In the genomic region with DNA sequence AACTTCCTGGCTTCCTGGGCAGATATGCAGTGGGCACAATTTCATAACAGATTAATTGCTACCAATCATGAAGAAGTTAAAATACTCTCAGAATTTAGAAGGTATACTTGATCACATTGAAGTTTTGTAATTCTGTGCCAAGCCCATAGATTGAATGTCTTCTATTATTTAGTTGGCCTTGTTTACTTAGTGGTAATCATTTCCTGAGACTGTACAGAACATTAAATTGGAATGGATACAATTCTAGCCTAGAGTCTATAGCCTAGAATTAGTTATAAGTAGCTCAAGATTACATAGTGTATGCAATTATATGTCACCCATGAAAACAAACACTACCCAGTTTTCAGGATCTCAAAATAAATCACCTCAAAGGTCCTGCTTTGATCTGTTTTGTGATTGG, we compare ENCODE assay signal across 19 cellular contexts.
DNase-seq lines count a peak whose midpoint lies in the region; ATAC-seq and TF ChIP-seq lines count a peak whose summit lies in the region.
"Had no signal": no experiment of that assay in that cellular context is flagged by ENCODE, and none has a peak within 500 bp of the region (broad histone marks: within the 10 kb centered on the region; RNA-seq: fewer than 3 reads in every experiment).

No MANE protein-coding gene starts in this region.

- intact Hi-C loops in prostate gland (cut with DNase I): no loop called here

- ATAC-seq in RWPE2 (ENCODE audit: low read depth) (0 out of 3 replicates have a peak, but pooled peaks have one; percentile 33), HG03469 (IDR thresholded peaks at IDR 0.05; ENCODE audit: unreplicated experiment) (no peak)
- ATAC-seq: T-cell had no signal

- no peaks in the 10 kb centered on the region for H3K9me3 ChIP-seq in RWPE2 (ENCODE audit: severe bottlenecking)
- H3K9me3 ChIP-seq in prostate gland: no peaks in the 10 kb centered on the region

- no peak for TF ChIP-seq POLR2A in prostate gland (IDR thresholded peaks at IDR 0.05)

- no peaks in the 10 kb centered on the region for H3K36me3 ChIP-seq in RWPE2 (ENCODE audit: low read depth)
- H3K36me3 ChIP-seq in prostate gland: no peaks in the 10 kb centered on the region

- H3K4me3 ChIP-seq in RWPE2 (ENCODE audit: severe bottlenecking) (no peak overlapping the region), prostate gland (no peak overlapping the region)
- H3K4me3 ChIP-seq: PC-9 had no signal

- TF ChIP-seq CTCF in RWPE2 (IDR thresholded peaks at IDR 0.05; ENCODE audit: poor library complexity, severe bottlenecking) (no peak), prostate gland (IDR thresholded peaks at IDR 0.05) (no peak)

- H3K4me1 ChIP-seq in RWPE2 (ENCODE audit: insufficient read depth, poor library complexity, severe bottlenecking) (peaks cover 3% of the 10 kb centered on the region), prostate gland (replicated peaks) (no peaks in the 10 kb centered on the region)

- peak; percentile 18 for DNase-seq in NCI-H748 (lab: John Stamatoyannopoulos, UW; ENCODE audit: unreplicated experiment)
- no peak for DNase-seq in NCI-H748 treated with DMSO at 0.1 percent for 48 hours (lab: John Stamatoyannopoulos, UW)
- DNase-seq in NCI-H2227 (lab: John Stamatoyannopoulos, UW; ENCODE audit: unreplicated experiment): peak; percentile 71
- no peak for DNase-seq in RWPE2 (ENCODE audit: low spot score)
- DNase-seq in renal cortical epithelial cell (ENCODE audit: low read depth): peak; percentile 19
- DNase-seq in SHP77 treated with DMSO at 0.1 percent for 48 hours (lab: John Stamatoyannopoulos, UW): no peak
- DNase-seq in prostate gland (ENCODE audit: low spot score): no peak
- DNase-seq: GF-D8; HCEC 1CT; KBM-7; MV-4-11; NCI-H1694 treated with DMSO at 0.1 percent for 48 hours; NCI-H2171 treated with DMSO at 0.1 percent for 48 hours; NCI-H526 treated with DMSO at 0.1 percent for 48 hours; NK-92 treated with Interleukin-12 subunit alpha and Interleukin-12 subunit beta, amount 100 ng/mL, for 24 hours; PC-9; Right ventricle myocardium superior; T-cell had no signal

- H3K27me3 ChIP-seq in RWPE2 (ENCODE audit: insufficient read depth, poor library complexity, severe bottlenecking) (peaks cover 3% of the 10 kb centered on the region), prostate gland (replicated peaks; ENCODE audit: insufficient read depth) (no peaks in the 10 kb centered on the region)

- H3K27ac ChIP-seq in RWPE2 (ENCODE audit: poor library complexity, severe bottlenecking) (no peak overlapping the region), prostate gland (no peak overlapping the region)
- H3K27ac ChIP-seq: PC-9 had no signal

Comparison
In these comparisons a context has a peak if more than half of its experiments do, and no peak if none do; other contexts are left out.
1. DNase-seq: peak in NCI-H748 (single experiment), NCI-H2227 (single experiment) and renal cortical epithelial cell (single experiment); none in NCI-H748 treated with DMSO at 0.1 percent for 48 hours (single experiment), RWPE2 (single experiment), SHP77 treated with DMSO at 0.1 percent for 48 hours (single experiment) and prostate gland (single experiment).